Comparison of ENCODE assay signal across 1 cellular context in the genomic region with DNA sequence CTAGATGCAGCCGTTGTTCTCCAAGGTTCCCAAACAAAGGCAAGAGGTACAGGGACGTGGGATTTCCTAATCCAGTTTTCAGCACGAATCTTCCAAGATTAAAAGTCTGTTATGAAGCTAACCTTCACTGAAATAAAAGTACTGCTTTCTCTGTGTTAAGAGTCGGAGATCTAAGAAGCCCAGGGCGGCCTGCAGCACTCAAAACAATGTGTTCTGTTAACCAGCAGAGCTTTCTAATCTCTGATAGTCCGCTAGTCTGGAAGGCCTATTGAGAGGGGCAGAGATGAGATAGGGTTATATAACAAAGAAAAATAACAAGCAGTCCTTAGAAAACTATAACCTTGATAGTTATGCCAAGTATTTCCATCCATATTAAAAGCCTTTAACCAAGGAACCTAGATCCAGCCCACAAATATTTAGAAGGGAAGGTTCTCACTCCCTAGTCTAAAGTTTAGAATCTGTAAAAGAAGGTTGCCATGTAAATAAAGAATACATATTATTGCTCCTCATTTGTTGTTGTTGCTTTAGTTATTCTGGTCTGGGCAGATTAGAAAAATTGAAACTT.
TF ChIP-seq lines count a peak whose summit lies in the region.

No MANE protein-coding gene starts in this region.

TF ChIP-seq in WTC11, 78 proteins besides CTCF, POLR2A, EP300 and RAD21 (continued from another document):
- TF ChIP-seq, protein P1, sequence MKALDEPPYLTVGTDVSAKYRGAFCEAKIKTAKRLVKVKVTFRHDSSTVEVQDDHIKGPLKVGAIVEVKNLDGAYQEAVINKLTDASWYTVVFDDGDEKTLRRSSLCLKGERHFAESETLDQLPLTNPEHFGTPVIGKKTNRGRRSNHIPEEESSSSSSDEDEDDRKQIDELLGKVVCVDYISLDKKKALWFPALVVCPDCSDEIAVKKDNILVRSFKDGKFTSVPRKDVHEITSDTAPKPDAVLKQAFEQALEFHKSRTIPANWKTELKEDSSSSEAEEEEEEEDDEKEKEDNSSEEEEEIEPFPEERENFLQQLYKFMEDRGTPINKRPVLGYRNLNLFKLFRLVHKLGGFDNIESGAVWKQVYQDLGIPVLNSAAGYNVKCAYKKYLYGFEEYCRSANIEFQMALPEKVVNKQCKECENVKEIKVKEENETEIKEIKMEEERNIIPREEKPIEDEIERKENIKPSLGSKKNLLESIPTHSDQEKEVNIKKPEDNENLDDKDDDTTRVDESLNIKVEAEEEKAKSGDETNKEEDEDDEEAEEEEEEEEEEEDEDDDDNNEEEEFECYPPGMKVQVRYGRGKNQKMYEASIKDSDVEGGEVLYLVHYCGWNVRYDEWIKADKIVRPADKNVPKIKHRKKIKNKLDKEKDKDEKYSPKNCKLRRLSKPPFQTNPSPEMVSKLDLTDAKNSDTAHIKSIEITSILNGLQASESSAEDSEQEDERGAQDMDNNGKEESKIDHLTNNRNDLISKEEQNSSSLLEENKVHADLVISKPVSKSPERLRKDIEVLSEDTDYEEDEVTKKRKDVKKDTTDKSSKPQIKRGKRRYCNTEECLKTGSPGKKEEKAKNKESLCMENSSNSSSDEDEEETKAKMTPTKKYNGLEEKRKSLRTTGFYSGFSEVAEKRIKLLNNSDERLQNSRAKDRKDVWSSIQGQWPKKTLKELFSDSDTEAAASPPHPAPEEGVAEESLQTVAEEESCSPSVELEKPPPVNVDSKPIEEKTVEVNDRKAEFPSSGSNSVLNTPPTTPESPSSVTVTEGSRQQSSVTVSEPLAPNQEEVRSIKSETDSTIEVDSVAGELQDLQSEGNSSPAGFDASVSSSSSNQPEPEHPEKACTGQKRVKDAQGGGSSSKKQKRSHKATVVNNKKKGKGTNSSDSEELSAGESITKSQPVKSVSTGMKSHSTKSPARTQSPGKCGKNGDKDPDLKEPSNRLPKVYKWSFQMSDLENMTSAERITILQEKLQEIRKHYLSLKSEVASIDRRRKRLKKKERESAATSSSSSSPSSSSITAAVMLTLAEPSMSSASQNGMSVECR (CRISPR knock-in tag; IDR thresholded peaks at IDR 0.05; ENCODE audit: borderline replicate concordance), result no peak
- TF ChIP-seq OVOL2 (CRISPR knock-in tag; IDR thresholded peaks at IDR 0.05; ENCODE audit: borderline replicate concordance), result no peak
- TF ChIP-seq, protein P2, sequence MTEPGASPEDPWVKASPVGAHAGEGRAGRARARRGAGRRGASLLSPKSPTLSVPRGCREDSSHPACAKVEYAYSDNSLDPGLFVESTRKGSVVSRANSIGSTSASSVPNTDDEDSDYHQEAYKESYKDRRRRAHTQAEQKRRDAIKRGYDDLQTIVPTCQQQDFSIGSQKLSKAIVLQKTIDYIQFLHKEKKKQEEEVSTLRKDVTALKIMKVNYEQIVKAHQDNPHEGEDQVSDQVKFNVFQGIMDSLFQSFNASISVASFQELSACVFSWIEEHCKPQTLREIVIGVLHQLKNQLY (CRISPR knock-in tag; IDR thresholded peaks at IDR 0.05), result no peak
- TF ChIP-seq FOXP1 (CRISPR knock-in tag; IDR thresholded peaks at IDR 0.05; ENCODE audit: borderline replicate concordance), result no peak
- TF ChIP-seq, protein P3, sequence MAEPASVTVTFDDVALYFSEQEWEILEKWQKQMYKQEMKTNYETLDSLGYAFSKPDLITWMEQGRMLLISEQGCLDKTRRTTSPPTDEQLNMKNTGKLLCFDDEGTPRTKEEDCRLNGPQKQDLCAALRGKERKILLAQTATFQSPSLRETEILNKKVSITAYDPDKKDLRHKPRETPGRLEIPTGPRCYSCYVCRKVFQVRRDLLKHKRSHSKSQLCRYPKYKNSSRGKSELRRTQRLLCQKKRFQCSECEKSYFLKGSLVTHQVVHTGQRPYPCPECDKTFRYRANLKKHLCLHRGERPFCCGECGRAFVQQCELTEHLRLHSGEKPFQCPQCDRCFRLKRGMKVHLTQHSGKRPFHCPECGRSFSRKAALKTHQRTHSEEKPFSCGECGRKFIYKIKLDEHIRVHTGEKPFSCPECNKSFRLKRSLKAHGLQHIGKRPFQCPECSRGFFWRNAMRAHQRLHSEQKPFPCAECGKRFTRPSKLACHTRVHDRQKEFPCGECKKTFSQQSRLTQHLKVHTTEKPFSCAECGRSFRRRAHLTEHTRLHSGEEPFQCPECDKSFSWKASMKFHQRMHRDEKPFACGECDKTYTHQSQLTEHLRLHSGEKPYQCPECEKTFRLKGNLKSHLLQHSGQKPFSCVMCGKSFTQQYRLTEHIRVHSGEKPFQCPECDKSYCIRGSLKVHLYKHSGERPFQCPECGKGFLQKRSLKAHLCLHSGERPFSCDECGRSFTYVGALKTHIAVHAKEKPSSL (CRISPR knock-in tag; conservative IDR thresholded peaks at IDR 0.05), result no peak
- TF ChIP-seq, protein P4, sequence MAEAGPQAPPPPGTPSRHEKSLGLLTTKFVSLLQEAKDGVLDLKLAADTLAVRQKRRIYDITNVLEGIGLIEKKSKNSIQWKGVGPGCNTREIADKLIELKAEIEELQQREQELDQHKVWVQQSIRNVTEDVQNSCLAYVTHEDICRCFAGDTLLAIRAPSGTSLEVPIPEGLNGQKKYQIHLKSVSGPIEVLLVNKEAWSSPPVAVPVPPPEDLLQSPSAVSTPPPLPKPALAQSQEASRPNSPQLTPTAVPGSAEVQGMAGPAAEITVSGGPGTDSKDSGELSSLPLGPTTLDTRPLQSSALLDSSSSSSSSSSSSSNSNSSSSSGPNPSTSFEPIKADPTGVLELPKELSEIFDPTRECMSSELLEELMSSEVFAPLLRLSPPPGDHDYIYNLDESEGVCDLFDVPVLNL (CRISPR knock-in tag; IDR thresholded peaks at IDR 0.05; ENCODE audit: borderline replicate concordance, low read depth), result no peak
- TF ChIP-seq TEAD4 (CRISPR knock-in tag; IDR thresholded peaks at IDR 0.05), result no peak
